Comparison of ENCODE assay signal across 8 cellular contexts in genomic region chr9:12775373-12775962, GRCh38. TPM values are rescaled to one million over a fixed set of nuclear protein-coding genes. Genes with fewer than 3 reads are reported as not detected.
DNase-seq lines count a peak whose midpoint lies in the region; ATAC-seq, FAIRE-seq and TF ChIP-seq lines count a peak whose summit lies in the region.

No MANE protein-coding gene starts in this region.

- H3K9me3 ChIP-seq in breast epithelium (no peaks in the 10 kb centered on the region), testis (no peaks in the 10 kb centered on the region)

- WGBS in testis, 2 donors: 0 to 1% methylated on average over 31 to 33 of the region's 37 CpGs

- H3K27me3 ChIP-seq in breast epithelium (no peaks in the 10 kb centered on the region), testis (no peaks in the 10 kb centered on the region)

- H3K36me3 ChIP-seq in breast epithelium (no peaks in the 10 kb centered on the region), testis (ENCODE audit: low read depth, missing control alignments) (no peaks in the 10 kb centered on the region)

- DNase-seq in GM13976 (ENCODE audit: low spot score) (peak; percentile 8), KBM-7 (peak; percentile 14), breast epithelium (ENCODE audit: low spot score in 2 of 2) (no peak), left lobe of liver (ENCODE audit: low spot score) (peak; percentile 47), testis (peak; percentile 19), RCC 7860 (ENCODE audit: low spot score) (no peak)

- peak; percentile 45 for ATAC-seq in left lobe of liver
- ATAC-seq in GM21515 (IDR thresholded peaks at IDR 0.05; ENCODE audit: unreplicated experiment): no peak
- ATAC-seq in GM18873 (IDR thresholded peaks at IDR 0.05; ENCODE audit: low FRiP score, unreplicated experiment): no peak

- intact Hi-C loops in breast epithelium (cut with DNase I; ENCODE audit: low total_unique reads): no loop called here
- intact Hi-C loops in testis (cut with DNase I; ENCODE audit: low total_unique reads): no loop called here

- H3K27ac ChIP-seq in breast epithelium: peak overlapping the region; percentile 89 to 92
- peak overlapping the region; percentile 70 to 79 for H3K27ac ChIP-seq in testis

- in situ Hi-C loops in GM13976 (cut with MboI; ENCODE audit: low sequenced_read_pairs, unreplicated experiment) (no loop called here), KBM-7 (cut with MboI; ENCODE audit: low pct_unique_long_range_greater_than_20kb, low sequenced_read_pairs) (no loop called here)

- TF ChIP-seq POLR2A in breast epithelium (IDR thresholded peaks at IDR 0.05): no peak
- TF ChIP-seq POLR2A in testis (IDR thresholded peaks at IDR 0.05): no peak

- H3K4me1 ChIP-seq in breast epithelium (no peaks in the 10 kb centered on the region), testis (no peaks in the 10 kb centered on the region)

- no peak for TF ChIP-seq CTCF in GM13976 (IDR thresholded peaks at IDR 0.05; ENCODE audit: borderline replicate concordance, control extremely low read depth, extremely low read depth, insufficient read depth, missing control alignments)
- TF ChIP-seq CTCF in breast epithelium (IDR thresholded peaks at IDR 0.05): no peak
- TF ChIP-seq CTCF in testis (IDR thresholded peaks at IDR 0.05): no peak

- H3K4me3 ChIP-seq in breast epithelium (peak overlapping the region; percentile 66 to 93 (median 75)), testis (peak overlapping the region; percentile 61 to 74)

- FAIRE-seq in RCC 7860 (lab: Jason Lieb, UNC): no peak

RNA-seq across cellular contexts. Expression of gene LURAP1L, which starts 0.6 kb away (rescaled TPM):
- 10 to 100 TPM; 12.3 to 25.2 (median 24.1) TPM for total RNA-seq in breast epithelium
- total RNA-seq in left lobe of liver: 12.7 TPM
- under 1 TPM; 0.31 to 0.74 TPM for total RNA-seq in testis
- 3.0 TPM for polyA plus RNA-seq in testis (ENCODE audit: insufficient read depth, low read depth, low replicate concordance)

Comparison
In these comparisons a context has a peak if more than half of its experiments do, and no peak if none do; other contexts are left out.
1. DNase-seq: peak in GM13976 (single experiment), KBM-7 (single experiment), left lobe of liver (single experiment) and testis (single experiment); none in breast epithelium (0 of 2) and RCC 7860 (single experiment).